In the genomic region with DNA sequence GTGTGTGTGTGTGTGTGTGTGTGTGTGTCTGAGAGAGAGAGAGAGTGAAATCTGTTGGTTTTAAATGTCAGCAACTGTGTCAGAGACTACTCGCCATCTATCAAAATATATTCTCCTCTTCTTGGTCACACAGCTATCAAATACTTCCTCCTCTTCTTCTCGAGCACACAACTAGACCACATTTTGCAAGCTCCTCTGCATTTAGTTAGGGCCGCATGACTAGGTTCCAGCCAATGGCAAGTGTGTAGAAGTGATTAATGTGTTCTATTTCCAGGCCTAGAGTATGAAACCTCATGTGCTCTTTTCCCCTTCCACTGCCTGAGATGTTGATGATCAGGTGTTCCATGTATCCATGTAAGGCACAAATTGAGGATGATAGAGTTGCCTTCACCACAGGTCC, we compare ENCODE assay signal across 24 cellular contexts.
"Had no signal": no experiment of that assay in that cellular context is flagged by ENCODE, and none has a peak within 500 bp of the region (broad histone marks: within the 10 kb centered on the region; RNA-seq: fewer than 3 reads in every experiment).

No MANE protein-coding gene starts in this region.

- H3K9me3 Mint-ChIP-seq: activated T-helper 2 cell treated with anti-CD3 and anti-CD28 coated beads, Interferon-gamma antibody, Interleukin-2, Interleukin-4, amounts not matched to agents 10 μg/mL and 5 μg/mL and 100 μg/mL, durations not matched to agents 14 hours and 24 hours and 36 hours had no signal

- H3K4me1 Mint-ChIP-seq: activated naive CD8-positive, alpha-beta T cell treated with anti-CD3 and anti-CD28 coated beads, Interleukin-2, amount 10 ng/mL, durations not matched to agents 7 days and 5 days had no signal

- ATAC-seq: activated CD4-positive, CD25-positive, alpha-beta regulatory T cell treated with anti-CD3 and anti-CD28 coated beads, Interleukin-2, amount 50 U/mL, for 24 hours; activated CD8-positive, alpha-beta T cell treated with anti-CD3 and anti-CD28 coated beads for 36 hours; activated T-cell treated with anti-CD3 and anti-CD28 coated beads, Interleukin-2, amount 50 U/mL, for 72 hours; Panc1; Right ventricle myocardium inferior had no signal

- H3K36me3 Mint-ChIP-seq: activated naive CD8-positive, alpha-beta T cell treated with anti-CD3 and anti-CD28 coated beads, Interleukin-2, amount 10 ng/mL, durations not matched to agents 7 days and 5 days had no signal

- H3K27me3 Mint-ChIP-seq: activated naive CD8-positive, alpha-beta T cell treated with anti-CD3 and anti-CD28 coated beads, Interleukin-2, amount 10 ng/mL, durations not matched to agents 7 days and 5 days had no signal

- H3K4me3 Mint-ChIP-seq: activated CD8-positive, alpha-beta T cell treated with anti-CD3 and anti-CD28 coated beads for 36 hours; activated naive CD8-positive, alpha-beta T cell treated with anti-CD3 and anti-CD28 coated beads, Interleukin-2, amount 10 ng/mL, durations not matched to agents 7 days and 5 days; activated T-cell treated with anti-CD3 and anti-CD28 coated beads, Interleukin-2, amount 50 U/mL, for 72 hours had no signal

- H3K27ac Mint-ChIP-seq: activated CD8-positive, alpha-beta T cell treated with anti-CD3 and anti-CD28 coated beads for 36 hours; activated naive CD8-positive, alpha-beta T cell treated with anti-CD3 and anti-CD28 coated beads, Interleukin-2, amount 10 ng/mL, durations not matched to agents 7 days and 5 days; activated T-cell treated with anti-CD3 and anti-CD28 coated beads, Interleukin-2, amount 50 U/mL, for 72 hours; activated T-helper 2 cell treated with anti-CD3 and anti-CD28 coated beads, Interferon-gamma antibody, Interleukin-2, Interleukin-4, amounts not matched to agents 10 μg/mL and 5 μg/mL and 100 μg/mL, durations not matched to agents 14 hours and 24 hours and 36 hours had no signal

- DNase-seq: activated CD4-positive, alpha-beta T cell treated with anti-CD3 and anti-CD28 coated beads for 4 hours; activated CD8-positive, alpha-beta memory T cell treated with anti-CD3 and anti-CD28 coated beads, Interleukin-2, amount 50 U/mL, for 4 hours; activated CD8-positive, alpha-beta T cell treated with anti-CD3 and anti-CD28 coated beads for 36 hours; activated gamma-delta T cell treated with Interleukin-2 at 50 U/mL for 16 hours; activated naive CD4-positive, alpha-beta T cell treated with anti-CD3 and anti-CD28 coated beads, Interleukin-2, amount 50 U/mL, for 16 hours; activated naive CD8-positive, alpha-beta T cell treated with anti-CD3 and anti-CD28 coated beads, Interleukin-2, amount 10 ng/mL, durations not matched to agents 7 days and 5 days; activated T-cell treated with anti-CD3 and anti-CD28 coated beads, Interleukin-2, amount 50 U/mL, for 72 hours; adrenal gland; anterior cingulate cortex; caudate nucleus; NCI-H1105 treated with DMSO at 0.1 percent for 48 hours; NCI-H1436 treated with DMSO at 0.1 percent for 48 hours; NCI-H187; NCI-H2081; NCI-H510A treated with DMSO at 0.1 percent for 48 hours; NCI-H69; NK-92 treated with Interleukin-12 subunit alpha and Interleukin-12 subunit beta, amount 100 ng/mL, for 24 hours; OCI-M1; RPMI8226; T-helper 1 cell had no signal
